Comparison of ENCODE assay signal across 8 cellular contexts in the genomic region with DNA sequence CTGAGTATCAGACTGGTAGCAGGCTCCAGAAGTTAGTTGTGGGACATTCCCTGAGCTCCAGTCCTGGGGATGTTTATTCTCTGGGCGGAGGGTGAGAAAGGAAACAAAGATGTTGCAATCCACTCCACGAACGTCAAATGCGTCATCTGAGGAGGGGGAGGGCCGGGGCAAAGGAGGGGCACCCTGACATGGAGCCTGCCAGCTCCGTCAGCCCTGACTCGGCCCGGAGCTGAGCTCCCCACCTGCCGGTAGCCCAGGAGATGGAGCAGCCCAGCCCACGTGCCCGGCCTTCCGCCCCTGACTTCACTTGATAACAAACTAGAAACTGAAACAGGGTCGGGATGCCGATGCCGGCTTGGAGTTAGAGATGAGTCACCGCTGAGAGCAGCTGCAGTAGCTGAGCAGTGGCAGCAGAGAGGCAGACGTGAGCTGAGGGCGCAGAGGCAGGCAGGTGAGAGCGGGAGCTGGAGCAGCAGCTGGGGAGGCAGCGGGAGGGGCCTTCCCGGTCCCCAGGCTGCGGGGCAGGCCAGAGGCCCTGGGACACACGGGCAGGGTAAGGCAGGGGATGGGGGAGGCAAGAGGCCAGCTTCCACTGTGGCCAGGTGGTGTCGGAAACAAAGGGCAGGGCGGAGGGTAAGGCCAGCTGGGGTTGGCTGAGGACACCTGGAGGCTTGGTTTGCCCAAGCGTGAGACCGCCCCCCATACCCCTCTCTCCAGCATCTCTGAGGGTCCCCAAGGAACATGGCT. TPM values are rescaled to one million over a fixed set of nuclear protein-coding genes. Genes with fewer than 3 reads are reported as not detected.
A peak's percentile ranks its signal among the peaks of the same experiment; 100 is the strongest.
DNase-seq lines count a peak whose midpoint lies in the region; FAIRE-seq and TF ChIP-seq lines count a peak whose summit lies in the region.

A gene (plus strand): TSS at position 391 of the 747 bp plus-strand sequence. CDS start 351 bp downstream, at position 742.

- DNase-seq in H4 (ENCODE audit: low spot score) (peak; percentile 98), SK-N-DZ (ENCODE audit: low spot score) (peak; percentile 77), germinal center (ENCODE audit: low spot score) (peak; percentile 92), occipital lobe (lab: John Stamatoyannopoulos, UW) (peak; percentile 78)
- DNase-seq in activated naive CD4-positive, alpha-beta T cell treated with anti-CD3 and anti-CD28 coated beads for 36 hours, result peak; percentile 99

- peak within 1 kb of the TSS; percentile 96 for H3K27ac Mint-ChIP-seq in activated naive CD4-positive, alpha-beta T cell treated with anti-CD3 and anti-CD28 coated beads for 36 hours

- H3K27ac ChIP-seq in temporal lobe (ENCODE audit: low read depth, low read length), result peak within 1 kb of the TSS; percentile 89

- CTCF ChIA-PET in activated naive CD4-positive, alpha-beta T cell treated with anti-CD3 and anti-CD28 coated beads for 36 hours (lab: Charles Lee), result interaction anchor here (0.7 to 1.8 kb wide), 10 partner anchors 8 to 157 kb away, joined by 3 to 23 read pairs (median 4); no protein-coding TSS in a partner anchor

- intact Hi-C loops in activated naive CD4-positive, alpha-beta T cell treated with anti-CD3 and anti-CD28 coated beads for 36 hours (cut with micrococcal nuclease), result loop anchor here (1.0 kb wide), 5 partner anchors 15 to 450 kb away; a partner anchor contains a TSS

- H3K4me1 Mint-ChIP-seq in activated naive CD4-positive, alpha-beta T cell treated with anti-CD3 and anti-CD28 coated beads for 36 hours (ENCODE audit: low read depth), result peaks cover 79% of the 10 kb centered on the region

- TF ChIP-seq CTCF in LNCAP (IDR thresholded peaks at IDR 0.05), result peak; percentile 28; the same call in 1 of the 2 replicates

- no peaks in the 10 kb centered on the region for H3K27me3 Mint-ChIP-seq in activated naive CD4-positive, alpha-beta T cell treated with anti-CD3 and anti-CD28 coated beads for 36 hours (ENCODE audit: low read depth)

- H3K4me3 Mint-ChIP-seq in activated naive CD4-positive, alpha-beta T cell treated with anti-CD3 and anti-CD28 coated beads for 36 hours, result peak within 1 kb of the TSS; percentile 81

- H3K36me3 Mint-ChIP-seq in activated naive CD4-positive, alpha-beta T cell treated with anti-CD3 and anti-CD28 coated beads for 36 hours (ENCODE audit: low read depth), result peaks cover 27% of the 10 kb centered on the region

- no peaks in the 10 kb centered on the region for H3K9me3 Mint-ChIP-seq in activated naive CD4-positive, alpha-beta T cell treated with anti-CD3 and anti-CD28 coated beads for 36 hours

- peak; percentile 77 for FAIRE-seq in G401.6 (lab: Jason Lieb, UNC)

RNA-seq across cellular contexts. Expression of the gene that starts here (rescaled TPM):
- 14.7 and 20.9 TPM in 2 replicates for total RNA-seq in H4 (2014; rRNA removed; shearing (Covaris generic))
- polyA plus RNA-seq in SK-N-DZ (2014; cell fraction: cytosol; rRNA removed), result 2.3 and 3.0 TPM in 2 replicates
- polyA plus RNA-seq in SK-N-DZ (2014; cell fraction: nucleus; rRNA removed), result 1.5 and 5.3 TPM in 2 replicates
- total RNA-seq in activated naive CD4-positive, alpha-beta T cell treated with anti-CD3 and anti-CD28 coated beads for 36 hours, result 10 to 100 TPM; 51.2 to 56.5 TPM
- total RNA-seq in occipital lobe (not detected), temporal lobe (not detected)

Comparison
In these comparisons a context has a peak if more than half of its experiments do, and no peak if none do; other contexts are left out.
1. Peak in every context shown above with its lines: DNase-seq and H3K27ac ChIP-seq.
2. RNA of the gene that starts here (total RNA-seq): 51.2 to 56.5 TPM in activated naive CD4-positive, alpha-beta T cell treated with anti-CD3 and anti-CD28 coated beads for 36 hours and 14.7 to 20.9 TPM in H4; not detected in occipital lobe (single experiment) and not detected in temporal lobe (single experiment); every median in the first group is over 10 times any median in the second.
3. Peak in DNase-seq in occipital lobe; RNA of the gene not detected or under 1 TPM.